Comparison of ENCODE assay signal across 1 cellular context in the genomic region with DNA sequence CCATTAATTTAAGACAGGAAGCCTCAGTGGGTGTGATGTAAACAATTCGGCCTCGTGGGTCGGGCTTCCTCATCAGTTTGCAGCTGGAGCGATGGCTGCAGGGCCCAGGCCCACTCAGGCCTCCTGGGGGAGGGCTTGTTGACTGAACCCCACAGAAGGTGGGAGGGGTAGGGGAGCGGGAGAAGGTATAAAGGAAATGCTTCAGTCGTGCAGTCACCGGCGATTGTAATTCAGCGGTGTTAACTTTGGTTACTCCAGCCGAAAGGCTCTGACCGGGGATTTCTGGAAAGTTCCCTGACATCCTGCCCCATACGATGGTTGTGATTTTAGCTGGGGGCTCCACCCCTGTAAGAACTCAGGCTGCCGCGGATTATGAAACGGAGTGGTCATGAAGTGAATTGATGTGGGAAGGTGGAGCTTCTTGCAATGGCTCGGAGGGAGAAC.
TF ChIP-seq lines count a peak whose summit lies in the region.

No MANE protein-coding gene starts in this region.

TF ChIP-seq in SK-N-SH, 30 proteins besides CTCF, POLR2A, EP300 and RAD21 (continued from another document):
- TF ChIP-seq USF1 (IDR thresholded peaks at IDR 0.05; ENCODE audit: borderline replicate concordance, low read depth) (no peak), FOXJ3 (CRISPR knock-in tag; IDR thresholded peaks at IDR 0.05) (no peak), GATA2 (CRISPR knock-in tag; IDR thresholded peaks at IDR 0.05) (no peak), MXI1 (IDR thresholded peaks at IDR 0.05; ENCODE audit: low read depth, low read length) (no peak)
TF ChIP-seq in SK-N-SH: peak in this region for 0.
